ENCODE assay signal across 1 cellular context in the genomic region with DNA sequence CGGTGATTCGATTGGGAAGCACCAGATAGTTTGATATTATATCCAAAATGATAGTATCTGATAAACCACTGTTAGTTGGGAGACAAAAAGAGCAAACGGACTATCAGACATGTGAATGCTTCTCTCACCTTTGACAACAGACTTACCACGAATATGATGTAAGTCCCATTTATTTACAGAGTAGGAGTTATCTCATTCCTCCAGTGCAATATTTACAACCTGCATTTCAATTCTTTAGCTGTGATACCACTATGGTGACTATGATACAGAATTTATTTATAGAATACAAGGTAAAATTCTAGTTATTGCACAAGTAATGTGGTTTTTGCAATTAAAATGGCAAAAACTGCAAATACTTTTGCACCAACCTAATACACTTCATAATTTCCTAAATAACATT.
TF ChIP-seq lines count a peak whose summit lies in the region.

No MANE protein-coding gene starts in this region.

TF ChIP-seq in K562, 482 proteins besides CTCF, POLR2A, EP300 and RAD21 (continued from another document and continues in another):
- TF ChIP-seq, protein P1, sequence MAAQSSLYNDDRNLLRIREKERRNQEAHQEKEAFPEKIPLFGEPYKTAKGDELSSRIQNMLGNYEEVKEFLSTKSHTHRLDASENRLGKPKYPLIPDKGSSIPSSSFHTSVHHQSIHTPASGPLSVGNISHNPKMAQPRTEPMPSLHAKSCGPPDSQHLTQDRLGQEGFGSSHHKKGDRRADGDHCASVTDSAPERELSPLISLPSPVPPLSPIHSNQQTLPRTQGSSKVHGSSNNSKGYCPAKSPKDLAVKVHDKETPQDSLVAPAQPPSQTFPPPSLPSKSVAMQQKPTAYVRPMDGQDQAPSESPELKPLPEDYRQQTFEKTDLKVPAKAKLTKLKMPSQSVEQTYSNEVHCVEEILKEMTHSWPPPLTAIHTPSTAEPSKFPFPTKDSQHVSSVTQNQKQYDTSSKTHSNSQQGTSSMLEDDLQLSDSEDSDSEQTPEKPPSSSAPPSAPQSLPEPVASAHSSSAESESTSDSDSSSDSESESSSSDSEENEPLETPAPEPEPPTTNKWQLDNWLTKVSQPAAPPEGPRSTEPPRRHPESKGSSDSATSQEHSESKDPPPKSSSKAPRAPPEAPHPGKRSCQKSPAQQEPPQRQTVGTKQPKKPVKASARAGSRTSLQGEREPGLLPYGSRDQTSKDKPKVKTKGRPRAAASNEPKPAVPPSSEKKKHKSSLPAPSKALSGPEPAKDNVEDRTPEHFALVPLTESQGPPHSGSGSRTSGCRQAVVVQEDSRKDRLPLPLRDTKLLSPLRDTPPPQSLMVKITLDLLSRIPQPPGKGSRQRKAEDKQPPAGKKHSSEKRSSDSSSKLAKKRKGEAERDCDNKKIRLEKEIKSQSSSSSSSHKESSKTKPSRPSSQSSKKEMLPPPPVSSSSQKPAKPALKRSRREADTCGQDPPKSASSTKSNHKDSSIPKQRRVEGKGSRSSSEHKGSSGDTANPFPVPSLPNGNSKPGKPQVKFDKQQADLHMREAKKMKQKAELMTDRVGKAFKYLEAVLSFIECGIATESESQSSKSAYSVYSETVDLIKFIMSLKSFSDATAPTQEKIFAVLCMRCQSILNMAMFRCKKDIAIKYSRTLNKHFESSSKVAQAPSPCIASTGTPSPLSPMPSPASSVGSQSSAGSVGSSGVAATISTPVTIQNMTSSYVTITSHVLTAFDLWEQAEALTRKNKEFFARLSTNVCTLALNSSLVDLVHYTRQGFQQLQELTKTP (IDR thresholded peaks at IDR 0.05; ENCODE audit: low read depth in 1 of 2, partially characterized antibody in 2 of 2), result no peak
- no peak for TF ChIP-seq HNRNPL (IDR thresholded peaks at IDR 0.05; ENCODE audit: low read depth, low read length)
- TF ChIP-seq ZNF668 (CRISPR knock-in tag; IDR thresholded peaks at IDR 0.05), result no peak
- TF ChIP-seq CCNT2 (IDR thresholded peaks at IDR 0.05; ENCODE audit: borderline replicate concordance, extremely low read depth, insufficient read length, low read depth, low read length), result no peak
- no peak for TF ChIP-seq MTA3 (IDR thresholded peaks at IDR 0.05; ENCODE audit: borderline replicate concordance)
- TF ChIP-seq, protein P2, sequence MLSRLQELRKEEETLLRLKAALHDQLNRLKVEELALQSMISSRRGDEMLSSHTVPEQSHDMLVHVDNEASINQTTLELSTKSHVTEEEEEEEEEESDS (CRISPR knock-in tag; IDR thresholded peaks at IDR 0.05), result no peak
- TF ChIP-seq SOX6 (IDR thresholded peaks at IDR 0.05), result peak; percentile 48; the same call in 1 of the 2 replicates
- TF ChIP-seq CTBP1 (IDR thresholded peaks at IDR 0.05; ENCODE audit: borderline replicate concordance), result no peak
- no peak for TF ChIP-seq ZC3H4 (CRISPR knock-in tag; IDR thresholded peaks at IDR 0.05; ENCODE audit: borderline replicate concordance)
- no peak for TF ChIP-seq SMARCE1 (IDR thresholded peaks at IDR 0.05)
- TF ChIP-seq ATF7 (IDR thresholded peaks at IDR 0.05), result no peak
- TF ChIP-seq CBX1 (IDR thresholded peaks at IDR 0.05; ENCODE audit: low read depth), result no peak
- TF ChIP-seq MTF1 (CRISPR knock-in tag; IDR thresholded peaks at IDR 0.05; ENCODE audit: borderline replicate concordance), result no peak
- TF ChIP-seq GABPB2 (CRISPR knock-in tag; conservative IDR thresholded peaks at IDR 0.05), result no peak
- TF ChIP-seq, protein P3, sequence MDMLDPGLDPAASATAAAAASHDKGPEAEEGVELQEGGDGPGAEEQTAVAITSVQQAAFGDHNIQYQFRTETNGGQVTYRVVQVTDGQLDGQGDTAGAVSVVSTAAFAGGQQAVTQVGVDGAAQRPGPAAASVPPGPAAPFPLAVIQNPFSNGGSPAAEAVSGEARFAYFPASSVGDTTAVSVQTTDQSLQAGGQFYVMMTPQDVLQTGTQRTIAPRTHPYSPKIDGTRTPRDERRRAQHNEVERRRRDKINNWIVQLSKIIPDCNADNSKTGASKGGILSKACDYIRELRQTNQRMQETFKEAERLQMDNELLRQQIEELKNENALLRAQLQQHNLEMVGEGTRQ (CRISPR knock-in tag; IDR thresholded peaks at IDR 0.05), result no peak
- TF ChIP-seq, protein P4, sequence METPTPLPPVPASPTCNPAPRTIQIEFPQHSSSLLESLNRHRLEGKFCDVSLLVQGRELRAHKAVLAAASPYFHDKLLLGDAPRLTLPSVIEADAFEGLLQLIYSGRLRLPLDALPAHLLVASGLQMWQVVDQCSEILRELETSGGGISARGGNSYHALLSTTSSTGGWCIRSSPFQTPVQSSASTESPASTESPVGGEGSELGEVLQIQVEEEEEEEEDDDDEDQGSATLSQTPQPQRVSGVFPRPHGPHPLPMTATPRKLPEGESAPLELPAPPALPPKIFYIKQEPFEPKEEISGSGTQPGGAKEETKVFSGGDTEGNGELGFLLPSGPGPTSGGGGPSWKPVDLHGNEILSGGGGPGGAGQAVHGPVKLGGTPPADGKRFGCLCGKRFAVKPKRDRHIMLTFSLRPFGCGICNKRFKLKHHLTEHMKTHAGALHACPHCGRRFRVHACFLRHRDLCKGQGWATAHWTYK (CRISPR knock-in tag; IDR thresholded peaks at IDR 0.05), result no peak
- TF ChIP-seq, protein P5, sequence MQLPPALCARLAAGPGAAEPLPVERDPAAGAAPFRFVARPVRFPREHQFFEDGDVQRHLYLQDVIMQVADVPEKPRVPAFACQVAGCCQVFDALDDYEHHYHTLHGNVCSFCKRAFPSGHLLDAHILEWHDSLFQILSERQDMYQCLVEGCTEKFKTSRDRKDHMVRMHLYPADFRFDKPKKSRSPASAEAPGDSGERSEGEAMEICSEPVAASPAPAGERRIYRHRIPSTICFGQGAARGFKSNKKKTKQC (CRISPR knock-in tag; IDR thresholded peaks at IDR 0.05), result no peak
- TF ChIP-seq SIN3A (IDR thresholded peaks at IDR 0.05; ENCODE audit: borderline replicate concordance in 2 of 2, control insufficient read depth in 1 of 2, low read depth in 2 of 2, low read length in 2 of 2), result no peak
- TF ChIP-seq HDAC8 (tag; IDR thresholded peaks at IDR 0.05), result no peak
- TF ChIP-seq, protein P6, sequence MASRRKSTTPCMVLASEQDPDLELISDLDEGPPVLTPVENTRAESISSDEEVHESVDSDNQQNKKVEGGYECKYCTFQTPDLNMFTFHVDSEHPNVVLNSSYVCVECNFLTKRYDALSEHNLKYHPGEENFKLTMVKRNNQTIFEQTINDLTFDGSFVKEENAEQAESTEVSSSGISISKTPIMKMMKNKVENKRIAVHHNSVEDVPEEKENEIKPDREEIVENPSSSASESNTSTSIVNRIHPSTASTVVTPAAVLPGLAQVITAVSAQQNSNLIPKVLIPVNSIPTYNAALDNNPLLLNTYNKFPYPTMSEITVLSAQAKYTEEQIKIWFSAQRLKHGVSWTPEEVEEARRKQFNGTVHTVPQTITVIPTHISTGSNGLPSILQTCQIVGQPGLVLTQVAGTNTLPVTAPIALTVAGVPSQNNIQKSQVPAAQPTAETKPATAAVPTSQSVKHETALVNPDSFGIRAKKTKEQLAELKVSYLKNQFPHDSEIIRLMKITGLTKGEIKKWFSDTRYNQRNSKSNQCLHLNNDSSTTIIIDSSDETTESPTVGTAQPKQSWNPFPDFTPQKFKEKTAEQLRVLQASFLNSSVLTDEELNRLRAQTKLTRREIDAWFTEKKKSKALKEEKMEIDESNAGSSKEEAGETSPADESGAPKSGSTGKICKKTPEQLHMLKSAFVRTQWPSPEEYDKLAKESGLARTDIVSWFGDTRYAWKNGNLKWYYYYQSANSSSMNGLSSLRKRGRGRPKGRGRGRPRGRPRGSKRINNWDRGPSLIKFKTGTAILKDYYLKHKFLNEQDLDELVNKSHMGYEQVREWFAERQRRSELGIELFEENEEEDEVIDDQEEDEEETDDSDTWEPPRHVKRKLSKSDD (conservative IDR thresholded peaks at IDR 0.05; ENCODE audit: low read length), result no peak
- peak; percentile 81 for TF ChIP-seq TCF3 (CRISPR knock-in tag; IDR thresholded peaks at IDR 0.05)
- no peak for TF ChIP-seq CHD1 (IDR thresholded peaks at IDR 0.05; ENCODE audit: low read length)
- TF ChIP-seq, protein P7, sequence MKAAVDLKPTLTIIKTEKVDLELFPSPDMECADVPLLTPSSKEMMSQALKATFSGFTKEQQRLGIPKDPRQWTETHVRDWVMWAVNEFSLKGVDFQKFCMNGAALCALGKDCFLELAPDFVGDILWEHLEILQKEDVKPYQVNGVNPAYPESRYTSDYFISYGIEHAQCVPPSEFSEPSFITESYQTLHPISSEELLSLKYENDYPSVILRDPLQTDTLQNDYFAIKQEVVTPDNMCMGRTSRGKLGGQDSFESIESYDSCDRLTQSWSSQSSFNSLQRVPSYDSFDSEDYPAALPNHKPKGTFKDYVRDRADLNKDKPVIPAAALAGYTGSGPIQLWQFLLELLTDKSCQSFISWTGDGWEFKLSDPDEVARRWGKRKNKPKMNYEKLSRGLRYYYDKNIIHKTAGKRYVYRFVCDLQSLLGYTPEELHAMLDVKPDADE (conservative IDR thresholded peaks at IDR 0.05; ENCODE audit: control insufficient read depth, low read depth, low read length), result no peak
- no peak for TF ChIP-seq ZC3H11A (IDR thresholded peaks at IDR 0.05; ENCODE audit: low read depth, low read length)
- TF ChIP-seq TAF7 (tag; IDR thresholded peaks at IDR 0.05), result no peak
- TF ChIP-seq CBFA2T3 (IDR thresholded peaks at IDR 0.05), result peak; percentile 16; the same call in 1 of the 2 replicates
- TF ChIP-seq SUPT5H (IDR thresholded peaks at IDR 0.05), result no peak
- TF ChIP-seq POLR2G (IDR thresholded peaks at IDR 0.05; ENCODE audit: low read depth, low read length), result no peak
- TF ChIP-seq, protein P8, sequence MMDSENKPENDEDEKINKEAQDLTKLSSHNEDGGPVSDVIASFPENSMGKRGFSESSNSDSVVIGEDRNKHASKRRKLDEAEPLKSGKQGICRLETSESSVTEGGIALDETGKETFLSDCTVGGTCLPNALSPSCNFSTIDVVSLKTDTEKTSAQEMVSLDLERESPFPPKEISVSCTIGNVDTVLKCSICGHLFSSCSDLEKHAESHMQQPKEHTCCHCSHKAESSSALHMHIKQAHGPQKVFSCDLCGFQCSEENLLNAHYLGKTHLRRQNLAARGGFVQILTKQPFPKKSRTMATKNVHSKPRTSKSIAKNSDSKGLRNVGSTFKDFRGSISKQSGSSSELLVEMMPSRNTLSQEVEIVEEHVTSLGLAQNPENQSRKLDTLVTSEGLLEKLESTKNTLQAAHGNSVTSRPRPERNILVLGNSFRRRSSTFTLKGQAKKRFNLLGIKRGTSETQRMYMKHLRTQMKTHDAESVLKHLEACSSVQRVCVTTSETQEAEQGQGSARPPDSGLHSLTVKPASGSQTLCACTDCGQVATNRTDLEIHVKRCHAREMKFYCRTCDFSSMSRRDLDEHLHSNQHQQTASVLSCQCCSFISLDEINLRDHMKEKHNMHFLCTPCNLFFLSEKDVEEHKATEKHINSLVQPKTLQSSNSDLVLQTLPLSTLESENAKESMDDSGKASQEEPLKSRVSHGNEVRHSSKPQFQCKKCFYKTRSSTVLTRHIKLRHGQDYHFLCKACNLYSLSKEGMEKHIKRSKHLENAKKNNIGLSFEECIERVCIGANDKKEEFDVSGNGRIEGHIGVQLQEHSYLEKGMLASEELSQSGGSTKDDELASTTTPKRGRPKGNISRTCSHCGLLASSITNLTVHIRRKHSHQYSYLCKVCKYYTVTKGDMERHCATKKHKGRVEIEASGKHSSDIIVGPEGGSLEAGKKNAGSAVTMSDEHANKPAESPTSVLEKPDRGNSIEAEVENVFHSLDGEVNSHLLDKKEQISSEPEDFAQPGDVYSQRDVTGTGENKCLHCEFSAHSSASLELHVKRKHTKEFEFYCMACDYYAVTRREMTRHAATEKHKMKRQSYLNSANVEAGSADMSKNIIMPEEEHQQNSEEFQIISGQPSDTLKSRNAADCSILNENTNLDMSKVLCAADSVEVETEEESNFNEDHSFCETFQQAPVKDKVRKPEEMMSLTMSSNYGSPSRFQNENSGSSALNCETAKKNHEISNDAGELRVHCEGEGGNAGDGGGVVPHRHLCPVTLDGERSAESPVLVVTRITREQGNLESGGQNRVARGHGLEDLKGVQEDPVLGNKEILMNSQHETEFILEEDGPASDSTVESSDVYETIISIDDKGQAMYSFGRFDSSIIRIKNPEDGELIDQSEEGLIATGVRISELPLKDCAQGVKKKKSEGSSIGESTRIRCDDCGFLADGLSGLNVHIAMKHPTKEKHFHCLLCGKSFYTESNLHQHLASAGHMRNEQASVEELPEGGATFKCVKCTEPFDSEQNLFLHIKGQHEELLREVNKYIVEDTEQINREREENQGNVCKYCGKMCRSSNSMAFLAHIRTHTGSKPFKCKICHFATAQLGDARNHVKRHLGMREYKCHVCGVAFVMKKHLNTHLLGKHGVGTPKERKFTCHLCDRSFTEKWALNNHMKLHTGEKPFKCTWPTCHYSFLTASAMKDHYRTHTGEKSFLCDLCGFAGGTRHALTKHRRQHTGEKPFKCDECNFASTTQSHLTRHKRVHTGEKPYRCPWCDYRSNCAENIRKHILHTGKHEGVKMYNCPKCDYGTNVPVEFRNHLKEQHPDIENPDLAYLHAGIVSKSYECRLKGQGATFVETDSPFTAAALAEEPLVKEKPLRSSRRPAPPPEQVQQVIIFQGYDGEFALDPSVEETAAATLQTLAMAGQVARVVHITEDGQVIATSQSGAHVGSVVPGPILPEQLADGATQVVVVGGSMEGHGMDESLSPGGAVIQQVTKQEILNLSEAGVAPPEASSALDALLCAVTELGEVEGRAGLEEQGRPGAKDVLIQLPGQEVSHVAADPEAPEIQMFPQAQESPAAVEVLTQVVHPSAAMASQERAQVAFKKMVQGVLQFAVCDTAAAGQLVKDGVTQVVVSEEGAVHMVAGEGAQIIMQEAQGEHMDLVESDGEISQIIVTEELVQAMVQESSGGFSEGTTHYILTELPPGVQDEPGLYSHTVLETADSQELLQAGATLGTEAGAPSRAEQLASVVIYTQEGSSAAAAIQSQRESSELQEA (IDR thresholded peaks at IDR 0.05; ENCODE audit: low read depth), result no peak
- TF ChIP-seq, protein P9, sequence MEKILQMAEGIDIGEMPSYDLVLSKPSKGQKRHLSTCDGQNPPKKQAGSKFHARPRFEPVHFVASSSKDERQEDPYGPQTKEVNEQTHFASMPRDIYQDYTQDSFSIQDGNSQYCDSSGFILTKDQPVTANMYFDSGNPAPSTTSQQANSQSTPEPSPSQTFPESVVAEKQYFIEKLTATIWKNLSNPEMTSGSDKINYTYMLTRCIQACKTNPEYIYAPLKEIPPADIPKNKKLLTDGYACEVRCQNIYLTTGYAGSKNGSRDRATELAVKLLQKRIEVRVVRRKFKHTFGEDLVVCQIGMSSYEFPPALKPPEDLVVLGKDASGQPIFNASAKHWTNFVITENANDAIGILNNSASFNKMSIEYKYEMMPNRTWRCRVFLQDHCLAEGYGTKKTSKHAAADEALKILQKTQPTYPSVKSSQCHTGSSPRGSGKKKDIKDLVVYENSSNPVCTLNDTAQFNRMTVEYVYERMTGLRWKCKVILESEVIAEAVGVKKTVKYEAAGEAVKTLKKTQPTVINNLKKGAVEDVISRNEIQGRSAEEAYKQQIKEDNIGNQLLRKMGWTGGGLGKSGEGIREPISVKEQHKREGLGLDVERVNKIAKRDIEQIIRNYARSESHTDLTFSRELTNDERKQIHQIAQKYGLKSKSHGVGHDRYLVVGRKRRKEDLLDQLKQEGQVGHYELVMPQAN (IDR thresholded peaks at IDR 0.05; ENCODE audit: borderline replicate concordance), result no peak
- TF ChIP-seq, protein P10, sequence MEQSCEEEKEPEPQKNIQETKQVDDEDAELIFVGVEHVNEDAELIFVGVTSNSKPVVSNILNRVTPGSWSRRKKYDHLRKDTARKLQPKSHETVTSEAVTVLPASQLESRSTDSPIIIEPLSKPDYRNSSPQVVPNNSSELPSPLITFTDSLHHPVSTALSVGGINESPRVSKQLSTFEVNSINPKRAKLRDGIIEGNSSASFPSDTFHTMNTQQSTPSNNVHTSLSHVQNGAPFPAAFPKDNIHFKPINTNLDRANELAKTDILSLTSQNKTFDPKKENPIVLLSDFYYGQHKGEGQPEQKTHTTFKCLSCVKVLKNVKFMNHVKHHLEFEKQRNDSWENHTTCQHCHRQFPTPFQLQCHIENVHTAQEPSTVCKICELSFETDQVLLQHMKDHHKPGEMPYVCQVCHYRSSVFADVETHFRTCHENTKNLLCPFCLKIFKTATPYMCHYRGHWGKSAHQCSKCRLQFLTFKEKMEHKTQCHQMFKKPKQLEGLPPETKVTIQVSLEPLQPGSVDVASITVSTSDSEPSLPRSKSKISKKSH (CRISPR knock-in tag; IDR thresholded peaks at IDR 0.05), result no peak
